In the genomic region with DNA sequence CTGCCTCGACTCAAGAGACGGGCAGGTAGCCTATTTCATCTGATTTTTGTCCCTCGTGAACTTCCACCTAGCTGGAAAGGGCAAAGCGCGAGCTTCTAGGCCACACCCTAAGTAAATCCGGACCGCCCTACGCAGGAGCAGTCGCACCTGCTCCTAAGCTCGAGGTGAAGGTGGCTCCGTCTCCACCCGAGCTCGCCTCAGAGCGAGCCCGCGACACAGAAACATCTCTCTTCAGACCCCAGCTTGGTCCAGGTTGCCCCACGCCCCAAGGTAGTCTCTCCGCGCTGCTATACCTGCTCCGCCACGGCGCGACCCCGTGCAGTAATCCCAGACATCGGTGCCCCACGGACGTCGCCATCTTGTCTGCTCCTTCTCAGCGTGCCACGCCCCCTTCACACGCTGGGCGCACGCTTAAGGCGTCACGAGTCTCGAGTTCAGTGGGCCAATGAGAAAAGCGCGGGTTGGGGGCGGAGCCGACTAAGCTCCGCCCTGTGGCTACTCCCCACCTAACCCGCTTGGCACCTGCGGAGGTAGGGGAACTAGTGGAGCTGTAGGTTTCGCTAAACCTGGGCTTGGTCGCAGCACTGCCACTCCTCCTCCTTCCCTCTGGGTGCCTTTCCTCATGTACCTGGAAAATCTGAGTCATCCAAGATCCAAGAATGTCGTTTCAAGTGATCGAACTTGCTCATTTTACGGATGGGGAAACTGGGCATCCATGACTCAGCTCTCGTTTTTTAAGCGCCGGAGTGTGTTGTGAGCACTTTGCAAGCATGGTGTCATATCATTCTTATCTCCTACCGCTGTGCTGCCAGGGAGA, we compare ENCODE assay signal across 8 cellular contexts.
A peak's percentile ranks its signal among the peaks of the same experiment; 100 is the strongest.
DNase-seq lines count a peak whose midpoint lies in the region; ATAC-seq and TF ChIP-seq lines count a peak whose summit lies in the region.

TSS of gene PISD (minus strand) at position 365 of the 817 bp plus-strand sequence. CDS start at position 358, 7 bp downstream.

- no peak for TF ChIP-seq CTCF in AG09309 (IDR thresholded peaks at IDR 0.05; ENCODE audit: control insufficient read depth, insufficient read depth, low read depth, low read length, missing control alignments)

- DNase-seq in AG09309 (ENCODE audit: low read depth) (peak; percentile 62), NCI-H446 treated with DMSO at 0.1 percent for 48 hours (lab: John Stamatoyannopoulos, UW) (peak; percentile 71), cerebellar nuclear complex (lab: John Stamatoyannopoulos, UW) (peak; percentile 44 to 88), islet precursor cell (peak; percentile 97)
- peak; percentile 97 for DNase-seq in activated CD4-positive, CD25-positive, alpha-beta regulatory T cell treated with anti-CD3 and anti-CD28 coated beads, Interleukin-2, amount 50 U/mL, for 72 hours
- DNase-seq in stimulated activated CD4-positive, alpha-beta T cell treated with anti-CD3 and anti-CD28 coated beads, Interleukin-15, amount 100 ng/mL, for 1 hour (ENCODE audit: low read depth in 1 of 2, low spot score in 1 of 2): peak; percentile 90 to 93

- peak; percentile 72 for ATAC-seq in GM19025 (IDR thresholded peaks at IDR 0.05; ENCODE audit: low read depth, unreplicated experiment)
- ATAC-seq in HG03342 (IDR thresholded peaks at IDR 0.05; ENCODE audit: unreplicated experiment): peak; percentile 73

- peak within 1 kb of the TSS; percentile 87 for H3K4me3 ChIP-seq in AG09309 (ENCODE audit: control insufficient read depth, low read depth, low read length)

Comparison
In these comparisons a context has a peak if more than half of its experiments do, and no peak if none do; other contexts are left out.
1. Peak in every context shown above with its lines: DNase-seq, ATAC-seq and H3K4me3 ChIP-seq.